13 cellular contexts compared by ENCODE assay signal in genomic region chr2:8023241-8023640, GRCh38.
DNase-seq lines count a peak whose midpoint lies in the region; ATAC-seq and TF ChIP-seq lines count a peak whose summit lies in the region.
"Had no signal": no experiment of that assay in that cellular context is flagged by ENCODE, and none has a peak within 500 bp of the region (broad histone marks: within the 10 kb centered on the region; RNA-seq: fewer than 3 reads in every experiment).

No MANE protein-coding gene starts in this region.

- DNase-seq in SIG-M5 treated with dmso at 0.1 percent for 504 hours (lab: John Stamatoyannopoulos, UW; ENCODE audit: unreplicated experiment) (peak; percentile 43), SIG-M5 (lab: John Stamatoyannopoulos, UW) (no peak), NAMALWA (ENCODE audit: low spot score) (peak; percentile 28), pons (ENCODE audit: low spot score) (peak; percentile 20), GM19238 (ENCODE audit: insufficient read length, low spot score) (no peak), T1000 (lab: John Stamatoyannopoulos, UW) (no peak)
- no peak for DNase-seq in CD8-positive, alpha-beta T cell
- DNase-seq: cerebellar nuclear complex, glutamatergic neuron, NCI-H2107 had no signal

- no peak for TF ChIP-seq CTCF in CD8-positive, alpha-beta T cell (IDR thresholded peaks at IDR 0.05)

- H3K27me3 ChIP-seq in CD8-positive, alpha-beta T cell (ENCODE audit: insufficient read depth, low read length): no peaks in the 10 kb centered on the region

- no peak overlapping the region for H3K4me3 Mint-ChIP-seq in CD8-positive, alpha-beta T cell

- H3K36me3 ChIP-seq in CD8-positive, alpha-beta T cell (ENCODE audit: insufficient read depth, low read length): no peaks in the 10 kb centered on the region

- no peaks in the 10 kb centered on the region for H3K36me3 Mint-ChIP-seq in CD8-positive, alpha-beta T cell

- H3K27ac Mint-ChIP-seq in CD8-positive, alpha-beta T cell: no peak overlapping the region

- CTCF ChIA-PET in CD8-positive, alpha-beta T cell (lab: Charles Lee): interaction anchor here (1.2 to 1.6 kb wide), 2 partner anchors 12 to 24 kb away, joined by 3 read pairs; no protein-coding TSS in a partner anchor

- H3K4me1 ChIP-seq in CD8-positive, alpha-beta T cell (ENCODE audit: insufficient read depth, low read length): no peaks in the 10 kb centered on the region

- H3K27ac ChIP-seq in CD8-positive, alpha-beta T cell (ENCODE audit: low read depth, low read length): no peak overlapping the region
- H3K27ac ChIP-seq: 22Rv1, SK-N-MC had no signal

- H3K4me1 Mint-ChIP-seq in CD8-positive, alpha-beta T cell (ENCODE audit: low read depth): peaks cover 9% of the 10 kb centered on the region

- intact Hi-C loops in CD8-positive, alpha-beta T cell (cut with DNase I, micrococcal nuclease): no loop called here

- no peak overlapping the region for H3K4me3 ChIP-seq in CD8-positive, alpha-beta T cell (ENCODE audit: low read depth, low read length)
- H3K4me3 ChIP-seq: SK-N-MC had no signal

- POLR2A ChIA-PET in CD8-positive, alpha-beta T cell (lab: Charles Lee): no interaction called here

- no peaks in the 10 kb centered on the region for H3K9me3 ChIP-seq in CD8-positive, alpha-beta T cell (ENCODE audit: low read length)

- H3K9me3 Mint-ChIP-seq in CD8-positive, alpha-beta T cell: no peaks in the 10 kb centered on the region

- ATAC-seq in HG02759 (IDR thresholded peaks at IDR 0.05; ENCODE audit: unreplicated experiment): peak; percentile 76
- no peak for ATAC-seq in CD8-positive, alpha-beta T cell

- no peaks in the 10 kb centered on the region for H3K27me3 Mint-ChIP-seq in CD8-positive, alpha-beta T cell (ENCODE audit: low read depth)

Comparison
In these comparisons a context has a peak if more than half of its experiments do, and no peak if none do; other contexts are left out.
1. DNase-seq: peak in SIG-M5 treated with dmso at 0.1 percent for 504 hours (single experiment), NAMALWA (single experiment) and pons (single experiment); none in SIG-M5 (single experiment), GM19238 (single experiment), CD8-positive, alpha-beta T cell (0 of 7) and T1000 (single experiment).